In the genomic region with DNA sequence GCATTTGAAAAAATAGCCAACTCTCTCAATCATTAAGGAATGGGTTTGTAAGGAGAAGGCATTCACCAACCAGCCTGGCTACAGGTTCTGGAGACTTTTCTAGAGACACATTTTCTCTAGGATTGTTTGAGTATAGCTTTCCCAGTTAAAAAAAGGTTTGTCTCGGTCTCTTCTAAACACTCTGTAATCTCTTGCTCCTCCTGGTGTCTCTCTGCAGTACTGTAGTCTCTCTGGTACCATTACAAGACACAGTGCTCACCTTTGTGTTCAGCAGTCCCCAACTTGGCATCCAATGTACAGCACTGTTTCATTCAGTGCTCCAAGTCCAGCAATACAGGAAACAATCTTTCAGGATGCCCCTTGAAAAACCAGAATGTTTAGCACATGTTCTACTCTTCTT, we compare ENCODE assay signal across 10 cellular contexts.
DNase-seq lines count a peak whose midpoint lies in the region; ATAC-seq and TF ChIP-seq lines count a peak whose summit lies in the region.
"Had no signal": no experiment of that assay in that cellular context is flagged by ENCODE, and none has a peak within 500 bp of the region (broad histone marks: within the 10 kb centered on the region; RNA-seq: fewer than 3 reads in every experiment).

No MANE protein-coding gene starts in this region.

- H3K4me1 Mint-ChIP-seq in activated CD4-positive, alpha-beta T cell treated with anti-CD3 and anti-CD28 coated beads, Interleukin-2, amount 10 ng/mL, durations not matched to agents 7 days and 5 days, result no peaks in the 10 kb centered on the region
- H3K4me1 Mint-ChIP-seq: naive thymus-derived CD8-positive, alpha-beta T cell had no signal

- no peak overlapping the region for H3K27ac Mint-ChIP-seq in activated CD4-positive, alpha-beta T cell treated with anti-CD3 and anti-CD28 coated beads, Interleukin-2, amount 10 ng/mL, durations not matched to agents 7 days and 5 days
- H3K27ac Mint-ChIP-seq: activated T-cell treated with anti-CD3 and anti-CD28 coated beads, Interleukin-2, amount 50 U/mL, for 72 hours; naive thymus-derived CD8-positive, alpha-beta T cell had no signal

- H3K36me3 ChIP-seq in DND-41 (ENCODE audit: insufficient read depth, low read length) (no peaks in the 10 kb centered on the region), brain microvascular endothelial cell (replicated peaks) (no peaks in the 10 kb centered on the region), right lobe of liver (no peaks in the 10 kb centered on the region)

- H3K4me3 ChIP-seq in DND-41 (ENCODE audit: low read depth in 1 of 2, low read length in 2 of 2) (no peak overlapping the region), brain microvascular endothelial cell (ENCODE audit: low read depth, low read length) (no peak overlapping the region), right lobe of liver (no peak overlapping the region), dorsolateral prefrontal cortex (no peak overlapping the region)

- H2AFZ ChIP-seq in DND-41 (ENCODE audit: low read depth, low read length), result no peak overlapping the region

- TF ChIP-seq RAD21 in Ishikawa (IDR thresholded peaks at IDR 0.05; ENCODE audit: low read depth), result peak; percentile 25; the same call in 1 of the 2 replicates

- no peaks in the 10 kb centered on the region for H4K20me1 ChIP-seq in DND-41 (ENCODE audit: insufficient read depth, low read length)

- POLR2A ChIA-PET in activated CD4-positive, alpha-beta T cell treated with anti-CD3 and anti-CD28 coated beads, Interleukin-2, amount 10 ng/mL, durations not matched to agents 7 days and 5 days (lab: Charles Lee), result no interaction called here

- H3K27me3 ChIP-seq in DND-41 (ENCODE audit: insufficient read depth, low read length, poor library complexity) (no peaks in the 10 kb centered on the region), brain microvascular endothelial cell (replicated peaks) (no peaks in the 10 kb centered on the region), right lobe of liver (no peaks in the 10 kb centered on the region), dorsolateral prefrontal cortex (no peaks in the 10 kb centered on the region)

- H3K79me2 ChIP-seq in DND-41 (ENCODE audit: insufficient read depth, low read length), result no peaks in the 10 kb centered on the region

- H3K9ac ChIP-seq in DND-41 (ENCODE audit: low read depth, low read length), result no peak overlapping the region

- H3K4me2 ChIP-seq in DND-41 (ENCODE audit: insufficient read depth, low read length), result no peak overlapping the region

- no peak overlapping the region for H3K27ac ChIP-seq in DND-41 (ENCODE audit: low read length)
- H3K27ac ChIP-seq in brain microvascular endothelial cell, result no peak overlapping the region
- no peak overlapping the region for H3K27ac ChIP-seq in right lobe of liver
- no peak overlapping the region for H3K27ac ChIP-seq in dorsolateral prefrontal cortex

- 50% methylated on average over 1 of the region's 1 CpG for WGBS in right lobe of liver (ENCODE audit: insufficient coverage, low coverage, low lambda C conversion rate, missing lambda C conversion rate)

- H3K9me3 Mint-ChIP-seq in activated CD4-positive, alpha-beta T cell treated with anti-CD3 and anti-CD28 coated beads, Interleukin-2, amount 10 ng/mL, durations not matched to agents 7 days and 5 days, result peaks cover 18% of the 10 kb centered on the region

- no peak overlapping the region for H3K4me3 Mint-ChIP-seq in activated CD4-positive, alpha-beta T cell treated with anti-CD3 and anti-CD28 coated beads, Interleukin-2, amount 10 ng/mL, durations not matched to agents 7 days and 5 days
- H3K4me3 Mint-ChIP-seq: activated T-cell treated with anti-CD3 and anti-CD28 coated beads, Interleukin-2, amount 50 U/mL, for 72 hours; naive thymus-derived CD8-positive, alpha-beta T cell had no signal

- no peaks in the 10 kb centered on the region for H3K27me3 Mint-ChIP-seq in activated CD4-positive, alpha-beta T cell treated with anti-CD3 and anti-CD28 coated beads, Interleukin-2, amount 10 ng/mL, durations not matched to agents 7 days and 5 days
- H3K27me3 Mint-ChIP-seq: naive thymus-derived CD8-positive, alpha-beta T cell had no signal

- no peaks in the 10 kb centered on the region for H3K36me3 Mint-ChIP-seq in activated CD4-positive, alpha-beta T cell treated with anti-CD3 and anti-CD28 coated beads, Interleukin-2, amount 10 ng/mL, durations not matched to agents 7 days and 5 days (ENCODE audit: low read depth)
- H3K36me3 Mint-ChIP-seq: naive thymus-derived CD8-positive, alpha-beta T cell had no signal

- peaks cover 2% of the 10 kb centered on the region for H3K9me3 ChIP-seq in DND-41 (ENCODE audit: insufficient read depth, low read length, severe bottlenecking)
- no peaks in the 10 kb centered on the region for H3K9me3 ChIP-seq in right lobe of liver

- peak; percentile 23 for TF ChIP-seq CTCF in DND-41 (IDR thresholded peaks at IDR 0.05; ENCODE audit: borderline replicate concordance, extremely low read depth, low read length, poor library complexity, severe bottlenecking)
- peak; percentile 54 for TF ChIP-seq CTCF in brain microvascular endothelial cell (IDR thresholded peaks at IDR 0.05; ENCODE audit: low read depth, low read length, missing control alignments)
- peak in 3 of 4 donors; percentile 15 to 27 (median 18) for TF ChIP-seq CTCF in right lobe of liver (IDR thresholded peaks at IDR 0.05)
- no peak for TF ChIP-seq CTCF in dorsolateral prefrontal cortex (IDR thresholded peaks at IDR 0.05 in 54 of 56, conservative IDR thresholded peaks at IDR 0.05 in 2 of 56; ENCODE audit: low read depth in 1 of 56, partially characterized antibody in 56 of 56)

- H3K4me1 ChIP-seq in DND-41 (ENCODE audit: insufficient read depth, low read length) (no peaks in the 10 kb centered on the region), right lobe of liver (no peaks in the 10 kb centered on the region)

- ATAC-seq in DND-41 (ENCODE audit: insufficient read depth, low read depth) (no peak), right lobe of liver (peak in 1 of 4 donors; percentile 33), HG02840 (IDR thresholded peaks at IDR 0.05; ENCODE audit: low FRiP score, unreplicated experiment) (no peak)
- ATAC-seq: activated T-cell treated with anti-CD3 and anti-CD28 coated beads, Interleukin-2, amount 50 U/mL, for 72 hours; naive thymus-derived CD8-positive, alpha-beta T cell had no signal

- TF ChIP-seq POLR2A in right lobe of liver (IDR thresholded peaks at IDR 0.05), result no peak

- DNase-seq in DND-41 (no peak), brain microvascular endothelial cell (peak; percentile 32), right lobe of liver (no peak), dorsolateral prefrontal cortex (no peak)
- no peak for DNase-seq in activated CD4-positive, alpha-beta T cell treated with anti-CD3 and anti-CD28 coated beads, Interleukin-2, amount 10 ng/mL, durations not matched to agents 7 days and 5 days
- DNase-seq: activated T-cell treated with anti-CD3 and anti-CD28 coated beads, Interleukin-2, amount 50 U/mL, for 72 hours; naive thymus-derived CD8-positive, alpha-beta T cell; T1000 had no signal

- TF ChIP-seq EP300 in Ishikawa (IDR thresholded peaks at IDR 0.05; ENCODE audit: borderline replicate concordance), result no peak

- in situ Hi-C loops in brain microvascular endothelial cell (cut with HindIII; ENCODE audit: low pct_ligation_motif_present, low sequenced_read_pairs), result no loop called here

- CTCF ChIA-PET in activated CD4-positive, alpha-beta T cell treated with anti-CD3 and anti-CD28 coated beads, Interleukin-2, amount 10 ng/mL, durations not matched to agents 7 days and 5 days (lab: Charles Lee), result no interaction called here

- intact Hi-C loops in right lobe of liver (cut with DNase I) (no loop called here), dorsolateral prefrontal cortex (cut with DNase I) (no loop called here)

TF ChIP-seq in Ishikawa, 13 proteins besides CTCF, POLR2A, EP300 and RAD21:
- no peak for TF ChIP-seq ZBTB7A (IDR thresholded peaks at IDR 0.05; ENCODE audit: low read depth)
- no peak for TF ChIP-seq EGR1 (IDR thresholded peaks at IDR 0.05)
- no peak for TF ChIP-seq CEBPB (IDR thresholded peaks at IDR 0.05)

Comparison
In these comparisons a context has a peak if more than half of its experiments do, and no peak if none do; other contexts are left out.
1. CTCF ChIP-seq: peak in DND-41 (single experiment), brain microvascular endothelial cell (single experiment) and right lobe of liver (3 of 4); none in dorsolateral prefrontal cortex (0 of 56).